8 cellular contexts compared by ENCODE assay signal in the genomic region with DNA sequence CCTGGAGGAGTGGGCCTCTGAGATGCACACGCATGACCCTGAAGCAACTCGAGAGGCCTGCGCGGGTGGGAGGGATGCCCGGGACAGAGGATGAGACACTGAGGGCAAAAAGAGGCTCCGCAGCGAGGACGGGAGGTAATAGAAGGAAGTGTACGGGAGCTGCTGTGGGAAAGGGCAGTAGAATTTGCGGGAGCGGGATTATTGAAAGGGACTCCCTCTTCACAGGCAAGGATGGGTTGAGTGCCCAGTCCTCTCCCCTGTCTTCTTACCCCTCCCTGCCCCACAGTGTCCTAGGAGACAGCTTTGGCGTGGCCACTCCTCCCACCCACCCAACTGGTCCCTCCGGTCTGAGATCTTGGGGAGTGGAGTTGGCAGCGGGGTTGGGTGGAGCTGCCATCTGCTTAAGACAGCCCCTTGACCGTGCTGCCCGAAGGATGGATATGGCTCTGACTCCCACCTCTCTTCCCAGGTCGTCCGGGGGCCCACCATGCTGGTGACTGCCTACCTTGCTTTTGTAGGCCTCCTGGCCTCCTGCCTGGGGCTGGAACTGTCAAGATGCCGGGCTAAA. TPM values are rescaled to one million over a fixed set of nuclear protein-coding genes. Genes with fewer than 3 reads are reported as not detected.
DNase-seq lines count a peak whose midpoint lies in the region; ATAC-seq and TF ChIP-seq lines count a peak whose summit lies in the region.

No MANE protein-coding gene starts in this region.

- H3K27me3 ChIP-seq in Loucy (ENCODE audit: insufficient read depth, low read length, poor library complexity, severe bottlenecking), result no peaks in the 10 kb centered on the region
- H3K27me3 ChIP-seq in breast epithelium, result no peaks in the 10 kb centered on the region
- no peaks in the 10 kb centered on the region for H3K27me3 ChIP-seq in testis

- H3K4me1 ChIP-seq in ES-I3 (ENCODE audit: insufficient read depth, low read length) (peaks cover 10% of the 10 kb centered on the region; the same call in 1 of the 2 replicates), Loucy (ENCODE audit: insufficient read depth, low read length, poor library complexity, severe bottlenecking) (peaks cover 39% of the 10 kb centered on the region), breast epithelium (peaks cover 0 to 11% of the 10 kb centered on the region in 2 donors), testis (peaks cover 20% of the 10 kb centered on the region)

- H3K4me3 ChIP-seq in Loucy (ENCODE audit: low read length, poor library complexity, severe bottlenecking) (peak overlapping the region; percentile 96), breast epithelium (peak overlapping the region; percentile 76 to 97 (median 88)), testis (peak overlapping the region; percentile 82 to 94)

- H3F3A ChIP-seq in Loucy (ENCODE audit: low read depth), result no peaks in the 10 kb centered on the region

- H3K9me3 ChIP-seq in ES-I3 (ENCODE audit: control insufficient read depth, insufficient read depth, low read length) (no peaks in the 10 kb centered on the region), Loucy (ENCODE audit: insufficient read depth, low read depth, low read length) (no peaks in the 10 kb centered on the region), breast epithelium (no peaks in the 10 kb centered on the region), testis (no peaks in the 10 kb centered on the region)

- TF ChIP-seq CTCF in Loucy (conservative IDR thresholded peaks at IDR 0.05; ENCODE audit: low read length), result no peak
- TF ChIP-seq CTCF in breast epithelium (IDR thresholded peaks at IDR 0.05), result peak in 1 of 3 donors; percentile 21
- TF ChIP-seq CTCF in testis (IDR thresholded peaks at IDR 0.05), result no peak

- 2 to 4% methylated on average over 14 to 19 of the region's 19 CpGs for WGBS in testis, 2 donors

- no peaks in the 10 kb centered on the region for H3K9me2 ChIP-seq in Loucy (replicated peaks; ENCODE audit: low read depth, low read length)

- peak overlapping the region; percentile 72 for H3K9ac ChIP-seq in ES-I3 (ENCODE audit: low read depth, low read length)
- peak overlapping the region; percentile 85 for H3K9ac ChIP-seq in Loucy (ENCODE audit: low read depth, low read length, poor library complexity, severe bottlenecking)

- intact Hi-C loops in breast epithelium (cut with DNase I; ENCODE audit: low total_unique reads), result loop anchor here (5.0 kb wide), 1 partner anchor 35 kb away; no protein-coding TSS in a partner anchor
- intact Hi-C loops in left colon (cut with DNase I, micrococcal nuclease), result no loop called here
- intact Hi-C loops in testis (cut with DNase I; ENCODE audit: low total_unique reads), result loop anchor here (5.0 kb wide), 1 partner anchor 35 kb away; no protein-coding TSS in a partner anchor

- peak overlapping the region; percentile 92 for H3K4me2 ChIP-seq in Loucy (ENCODE audit: low read depth, low read length, poor library complexity, severe bottlenecking)

- peaks cover 24% of the 10 kb centered on the region for H3K79me2 ChIP-seq in Loucy (ENCODE audit: insufficient read depth, low read length)

- DNase-seq in breast epithelium (ENCODE audit: low spot score in 2 of 2) (peak; percentile 60 to 72), left colon (peak; percentile 57 to 73), testis (no peak), SKM-1 treated with dmso at 0.1 percent for 144 hours (lab: John Stamatoyannopoulos, UW; ENCODE audit: unreplicated experiment) (no peak), NCI-H2171 (lab: John Stamatoyannopoulos, UW) (no peak)

- TF ChIP-seq POLR2A in breast epithelium (IDR thresholded peaks at IDR 0.05), result no peak
- TF ChIP-seq POLR2A in testis (IDR thresholded peaks at IDR 0.05), result no peak

- ATAC-seq in left colon (peak; percentile 48), GM21619 (IDR thresholded peaks at IDR 0.05; ENCODE audit: unreplicated experiment) (no peak)

- H3K27ac ChIP-seq in breast epithelium (peak overlapping the region; percentile 84 to 97), testis (peak overlapping the region; percentile 84 to 93)

- H2AFZ ChIP-seq in Loucy (ENCODE audit: low read length), result peak overlapping the region; percentile 83

- H4K20me1 ChIP-seq in Loucy (ENCODE audit: insufficient read depth, low read length, poor library complexity, severe bottlenecking), result no peaks in the 10 kb centered on the region

- H3K36me3 ChIP-seq in ES-I3 (ENCODE audit: insufficient read depth, low read length) (no peaks in the 10 kb centered on the region), Loucy (ENCODE audit: insufficient read depth, low read length) (no peaks in the 10 kb centered on the region), breast epithelium (no peaks in the 10 kb centered on the region), testis (ENCODE audit: low read depth, missing control alignments) (no peaks in the 10 kb centered on the region)

RNA-seq across cellular contexts. Expression of gene ESPL1, which starts 15.7 kb away (rescaled TPM):
- total RNA-seq in breast epithelium (1 to 10 TPM in 2 of 3 donors, under 1 TPM in 1; 0.33 to 1.3 (median 1.2) TPM), left colon (1 to 10 TPM; 3.3 to 9.6 TPM), testis (10 to 100 TPM; 16.5 to 24.5 TPM)
- polyA plus RNA-seq in testis (ENCODE audit: insufficient read depth, low read depth, low replicate concordance), result 30.5 TPM

RNA-seq across cellular contexts. Expression of gene RARG, which starts 20.4 kb away (rescaled TPM):
- total RNA-seq in breast epithelium (10 to 100 TPM; 12.2 to 39.8 (median 23.3) TPM), left colon (10 to 100 TPM; 10.2 to 12.3 TPM), testis (10 to 100 TPM; 12.1 to 12.5 TPM)
- polyA plus RNA-seq in testis (ENCODE audit: insufficient read depth, low read depth, low replicate concordance), result 13.6 TPM

RNA-seq across cellular contexts. Expression of gene PFDN5, which starts 42.9 kb away (rescaled TPM):
- 1,000 to 10,000 TPM in 1 of 3 donors, 100 to 1,000 TPM in 2; 764 to 1,048 (median 840) TPM for total RNA-seq in breast epithelium
- total RNA-seq in left colon, result 100 to 1,000 TPM; 268 to 291 TPM
- 100 to 1,000 TPM; 430 to 494 TPM for total RNA-seq in testis
- 797 TPM for polyA plus RNA-seq in testis (ENCODE audit: insufficient read depth, low read depth, low replicate concordance)

RNA-seq across cellular contexts. Expression of gene ITGB7, which starts 45.4 kb away (rescaled TPM):
- 1 to 10 TPM; 1.1 to 2.9 (median 2.9) TPM for total RNA-seq in breast epithelium
- 1 to 10 TPM; 4.6 to 9.1 TPM for total RNA-seq in left colon
- total RNA-seq in testis, result 1 to 10 TPM in 1 of 2 donors, under 1 TPM in 1; 0.24 to 1.2 TPM
- polyA plus RNA-seq in testis (ENCODE audit: insufficient read depth, low read depth, low replicate concordance), result 3.7 TPM

RNA-seq across cellular contexts. Expression of gene MYG1, which starts 47.1 kb away (rescaled TPM):
- total RNA-seq in breast epithelium, result 10 to 100 TPM; 35.7 to 63.8 (median 39.1) TPM
- 10 to 100 TPM; 37.9 to 39.2 TPM for total RNA-seq in left colon
- 100 to 1,000 TPM; 106 to 117 TPM for total RNA-seq in testis
- polyA plus RNA-seq in testis (ENCODE audit: insufficient read depth, low read depth, low replicate concordance), result 287 TPM

Comparison
In these comparisons a context has a peak if more than half of its experiments do, and no peak if none do; other contexts are left out.
1. DNase-seq: peak in breast epithelium (2 of 2) and left colon (2 of 2); none in testis (single experiment), SKM-1 treated with dmso at 0.1 percent for 144 hours (single experiment) and NCI-H2171 (single experiment).
2. intact Hi-C loops: an anchor here in breast epithelium (5.0 kb wide) and testis (5.0 kb wide); none called in left colon.
3. Peak in every context shown above with its lines, with median percentiles within 50 percentile points of each other: H3K4me3 ChIP-seq.